10 cellular contexts compared by ENCODE assay signal in the genomic region with DNA sequence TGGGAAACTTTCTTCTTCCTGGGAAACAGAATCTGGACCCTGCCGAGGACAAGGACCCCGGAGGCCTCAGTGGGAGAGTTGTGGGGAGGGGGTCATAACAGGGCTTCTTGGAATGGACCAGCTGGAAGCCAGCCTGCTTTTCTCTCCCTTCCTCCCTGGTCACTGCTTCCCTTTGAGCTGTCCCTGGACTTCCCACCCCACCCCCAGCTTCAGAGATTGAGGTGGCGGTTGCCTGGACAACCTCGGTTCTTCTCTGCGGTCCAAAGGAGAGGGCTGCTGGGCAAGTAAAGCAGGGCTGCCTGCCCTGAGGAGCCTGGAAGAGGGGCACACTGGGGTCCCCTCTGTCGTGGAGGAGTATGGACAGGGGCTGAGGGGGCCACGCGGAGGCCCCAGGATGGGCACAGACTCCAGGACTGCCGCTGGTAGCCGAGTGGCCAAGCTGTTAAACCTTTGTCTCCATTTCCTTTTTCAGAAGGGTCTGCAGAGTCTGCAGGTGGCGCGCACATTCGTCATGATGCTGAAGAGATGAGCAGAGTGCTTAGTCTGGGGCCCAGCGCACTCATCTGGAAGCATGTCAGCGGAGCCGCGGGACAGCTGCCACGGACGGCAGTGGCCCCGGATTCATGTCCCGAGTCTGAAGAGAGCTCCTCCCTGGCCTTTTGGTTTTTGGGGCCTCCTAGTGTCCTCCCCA. TPM values are rescaled to one million over a fixed set of nuclear protein-coding genes. Genes with fewer than 3 reads are reported as not detected.
DNase-seq lines count a peak whose midpoint lies in the region; ATAC-seq, FAIRE-seq and TF ChIP-seq lines count a peak whose summit lies in the region.
"Had no signal": no experiment of that assay in that cellular context is flagged by ENCODE, and none has a peak within 500 bp of the region (broad histone marks: within the 10 kb centered on the region; RNA-seq: fewer than 3 reads in every experiment).

No MANE protein-coding gene starts in this region.

- H3K4me1 ChIP-seq in cardiac muscle cell (ENCODE audit: low read depth), result peaks cover 5% of the 10 kb centered on the region
- peaks cover 0 to 67% of the 10 kb centered on the region in 2 donors for H3K4me1 ChIP-seq in right atrium auricular region
- H3K4me1 ChIP-seq in PC-9 (replicated peaks; ENCODE audit: insufficient read depth), result no peaks in the 10 kb centered on the region

- no peaks in the 10 kb centered on the region for H4K20me1 ChIP-seq in PC-9 (ENCODE audit: insufficient read depth)

- H3F3A ChIP-seq in PC-9 (ENCODE audit: insufficient read depth, low read depth), result no peaks in the 10 kb centered on the region

- intact Hi-C loops in left ventricle myocardium superior (cut with micrococcal nuclease) (no loop called here), PC-9 (cut with micrococcal nuclease; ENCODE audit: unreplicated experiment) (no loop called here)

- no peak overlapping the region for H3K4me3 ChIP-seq in cardiac muscle cell
- no peak overlapping the region for H3K4me3 ChIP-seq in right atrium auricular region
- no peak overlapping the region for H3K4me3 ChIP-seq in PC-9

- H3K4me2 ChIP-seq in PC-9, result no peak overlapping the region

- BruUV-seq in PC-9 (replicated peaks; lab: Mats Ljungman, UMichigan), result no TSS peak

- no peaks in the 10 kb centered on the region for H3K9me2 ChIP-seq in PC-9 (ENCODE audit: insufficient read depth)

- no peaks in the 10 kb centered on the region for H3K27me3 ChIP-seq in cardiac muscle cell
- no peaks in the 10 kb centered on the region for H3K27me3 ChIP-seq in right atrium auricular region
- H3K27me3 ChIP-seq in PC-9 (ENCODE audit: insufficient read depth, low read depth), result no peaks in the 10 kb centered on the region

- DNase-seq in cardiac muscle cell (ENCODE audit: low read depth in 1 of 2, low spot score in 1 of 2) (no peak), left ventricle myocardium superior (no peak), right atrium auricular region (ENCODE audit: low spot score) (no peak), occipital lobe (lab: John Stamatoyannopoulos, UW) (peak; percentile 23), PC-9 (no peak), D721Med (ENCODE audit: insufficient read length, low spot score) (no peak)
- DNase-seq: KBM-7; stimulated activated CD8-positive, alpha-beta memory T cell treated with anti-CD3 and anti-CD28 coated beads, Interleukin-4, amount 100 ng/mL, for 48 hours had no signal

- ATAC-seq in left ventricle myocardium superior (no peak), GM21723 (IDR thresholded peaks at IDR 0.05; ENCODE audit: unreplicated experiment) (no peak), HG03457 (IDR thresholded peaks at IDR 0.05; ENCODE audit: unreplicated experiment) (no peak)

- CTCF ChIA-PET in PC-9 (lab: Charles Lee), result interaction anchor here (0.6 kb wide), 1 partner anchor 49 kb away, joined by 3 read pairs; no protein-coding TSS in a partner anchor

- H3K27ac ChIP-seq in cardiac muscle cell, result peak overlapping the region; percentile 13
- peak overlapping the region; percentile 71 to 81 for H3K27ac ChIP-seq in right atrium auricular region
- no peak overlapping the region for H3K27ac ChIP-seq in PC-9

- H3K36me3 ChIP-seq in cardiac muscle cell (peaks cover 8% of the 10 kb centered on the region), right atrium auricular region (peaks cover 24% of the 10 kb centered on the region), PC-9 (ENCODE audit: low read depth) (no peaks in the 10 kb centered on the region)

- no peak for FAIRE-seq in D721Med (lab: Jason Lieb, UNC)

- TF ChIP-seq CTCF in cardiac muscle cell (IDR thresholded peaks at IDR 0.05; ENCODE audit: low read depth, low read length) (no peak), right atrium auricular region (IDR thresholded peaks at IDR 0.05) (no peak), PC-9 (conservative IDR thresholded peaks at IDR 0.05) (no peak), D721Med (IDR thresholded peaks at IDR 0.05; ENCODE audit: insufficient read depth, missing control alignments) (no peak)

- no peaks in the 10 kb centered on the region for H3K9me3 ChIP-seq in cardiac muscle cell (ENCODE audit: low read depth)
- H3K9me3 ChIP-seq in right atrium auricular region, result no peaks in the 10 kb centered on the region
- no peaks in the 10 kb centered on the region for H3K9me3 ChIP-seq in PC-9 (ENCODE audit: insufficient read depth, low read depth)

- H2AFZ ChIP-seq in PC-9, result no peak overlapping the region

- POLR2A ChIA-PET in PC-9 (lab: Charles Lee; ENCODE audit: unreplicated experiment), result no interaction called here

- no peaks in the 10 kb centered on the region for H3K79me2 ChIP-seq in PC-9 (ENCODE audit: low read depth)

RNA-seq across cellular contexts. Expression of a gene that starts 42.8 kb away (rescaled TPM):
- total RNA-seq in cardiac muscle cell (16.7 and 18.0 TPM in 2 replicates), left ventricle myocardium superior (3.8 TPM), right atrium auricular region (1 to 10 TPM; 4.1 TPM), occipital lobe (32.3 TPM), PC-9 (2021) (5.3 and 5.6 TPM in 2 replicates)
- 10.9 and 19.3 TPM in 2 replicates for polyA plus RNA-seq in cardiac muscle cell
